ENCODE assay signal across 24 cellular contexts in genomic region chr3:42257007-42257406, GRCh38. TPM values are rescaled to one million over a fixed set of nuclear protein-coding genes. Genes with fewer than 3 reads are reported as not detected.
"Had no signal": no experiment of that assay in that cellular context is flagged by ENCODE, and none has a peak within 500 bp of the region (broad histone marks: within the 10 kb centered on the region; RNA-seq: fewer than 3 reads in every experiment).

No MANE protein-coding gene starts in this region.

- H3K36me3 ChIP-seq: gastrocnemius medialis, heart left ventricle, lower lobe of right lung, right atrium auricular region, tibial nerve had no signal

- H3K27me3 ChIP-seq: right atrium auricular region had no signal

- H3K4me3 ChIP-seq: gastrocnemius medialis, heart left ventricle, lower lobe of right lung, right atrium auricular region, skin epidermis, tibial nerve had no signal

- H3K4me3 Mint-ChIP-seq: activated CD4-positive, alpha-beta T cell treated with anti-CD3 and anti-CD28 coated beads, Interleukin-2, amount 10 ng/mL, durations not matched to agents 24 days and 14 days; activated naive CD8-positive, alpha-beta T cell treated with anti-CD3 and anti-CD28 coated beads for 36 hours; activated T-helper 1 cell treated with anti-CD3 and anti-CD28 coated beads, Interleukin-12 subunit alpha, Interleukin-12 subunit beta, Interleukin-2, Interleukin-4 antibody, amounts not matched to agents 30 ng/mL and 10 ng/mL and 1 ng/mL, durations not matched to agents 14 hours and 24 hours and 36 hours; brain had no signal

- H3K4me1 Mint-ChIP-seq: brain had no signal

- H3K36me3 Mint-ChIP-seq: activated naive CD8-positive, alpha-beta T cell treated with anti-CD3 and anti-CD28 coated beads for 36 hours; brain had no signal

- H3K9me3 ChIP-seq: gastrocnemius medialis, heart left ventricle, lower lobe of right lung, right atrium auricular region, tibial nerve had no signal

- H3K9me3 Mint-ChIP-seq: activated CD4-positive, alpha-beta T cell treated with anti-CD3 and anti-CD28 coated beads, Interleukin-2, amount 10 ng/mL, durations not matched to agents 24 days and 14 days; activated naive CD8-positive, alpha-beta T cell treated with anti-CD3 and anti-CD28 coated beads for 36 hours; activated T-helper 1 cell treated with anti-CD3 and anti-CD28 coated beads, Interleukin-12 subunit alpha, Interleukin-12 subunit beta, Interleukin-2, Interleukin-4 antibody, amounts not matched to agents 30 ng/mL and 10 ng/mL and 1 ng/mL, durations not matched to agents 14 hours and 24 hours and 36 hours had no signal

- H3K27ac ChIP-seq: gastrocnemius medialis, heart left ventricle, lower lobe of right lung, right atrium auricular region, skin epidermis, tibial nerve had no signal

- H3K4me1 ChIP-seq: gastrocnemius medialis, heart left ventricle, lower lobe of right lung, right atrium auricular region, tibial nerve had no signal

- ATAC-seq: gastrocnemius medialis, heart left ventricle, left colon, lower lobe of right lung had no signal

- DNase-seq: activated CD4-positive, alpha-beta T cell treated with anti-CD3 and anti-CD28 coated beads, Interleukin-2, amount 10 ng/mL, durations not matched to agents 24 days and 14 days; activated CD4-positive, CD25-positive, alpha-beta regulatory T cell; activated CD8-positive, alpha-beta memory T cell treated with anti-CD3 and anti-CD28 coated beads for 24 hours; activated naive CD8-positive, alpha-beta T cell treated with anti-CD3 and anti-CD28 coated beads for 36 hours; amygdala; cerebellar nuclear complex; effector memory CD4-positive, alpha-beta T cell; gastrocnemius medialis; heart left ventricle; left colon; lower lobe of right lung; midbrain; stimulated activated CD4-positive, alpha-beta T cell treated with anti-CD3 and anti-CD28 coated beads, Interleukin-4, amount 100 ng/mL, for 4 hours; stimulated activated CD8-positive, alpha-beta memory T cell treated with anti-CD3 and anti-CD28 coated beads, Interleukin-4, amount 100 ng/mL, for 48 hours; stimulated activated naive CD4-positive, alpha-beta T cell treated with Interleukin-2 at 50 U/mL for 16 hours; substantia nigra had no signal

- H3K27ac Mint-ChIP-seq: activated CD4-positive, alpha-beta T cell treated with anti-CD3 and anti-CD28 coated beads, Interleukin-2, amount 10 ng/mL, durations not matched to agents 24 days and 14 days; activated naive CD8-positive, alpha-beta T cell treated with anti-CD3 and anti-CD28 coated beads for 36 hours; activated T-helper 1 cell treated with anti-CD3 and anti-CD28 coated beads, Interleukin-12 subunit alpha, Interleukin-12 subunit beta, Interleukin-2, Interleukin-4 antibody, amounts not matched to agents 30 ng/mL and 10 ng/mL and 1 ng/mL, durations not matched to agents 14 hours and 24 hours and 36 hours; brain; progenitor cell of endocrine pancreas had no signal

RNA-seq across cellular contexts. Expression of gene CCK, which starts 9.0 kb away (rescaled TPM):
- total RNA-seq: activated CD4-positive, alpha-beta T cell treated with anti-CD3 and anti-CD28 coated beads, Interleukin-2, amount 10 ng/mL, durations not matched to agents 24 days and 14 days; activated naive CD8-positive, alpha-beta T cell treated with anti-CD3 and anti-CD28 coated beads for 36 hours; activated T-helper 1 cell treated with anti-CD3 and anti-CD28 coated beads, Interleukin-12 subunit alpha, Interleukin-12 subunit beta, Interleukin-2, Interleukin-4 antibody, amounts not matched to agents 30 ng/mL and 10 ng/mL and 1 ng/mL, durations not matched to agents 14 hours and 24 hours and 36 hours; heart left ventricle; left colon; lower lobe of right lung; myocyte; right atrium auricular region; tibial nerve had no signal
- polyA plus RNA-seq: heart left ventricle, neural cell had no signal
